Comparison of ENCODE assay signal across 11 cellular contexts in the genomic region with DNA sequence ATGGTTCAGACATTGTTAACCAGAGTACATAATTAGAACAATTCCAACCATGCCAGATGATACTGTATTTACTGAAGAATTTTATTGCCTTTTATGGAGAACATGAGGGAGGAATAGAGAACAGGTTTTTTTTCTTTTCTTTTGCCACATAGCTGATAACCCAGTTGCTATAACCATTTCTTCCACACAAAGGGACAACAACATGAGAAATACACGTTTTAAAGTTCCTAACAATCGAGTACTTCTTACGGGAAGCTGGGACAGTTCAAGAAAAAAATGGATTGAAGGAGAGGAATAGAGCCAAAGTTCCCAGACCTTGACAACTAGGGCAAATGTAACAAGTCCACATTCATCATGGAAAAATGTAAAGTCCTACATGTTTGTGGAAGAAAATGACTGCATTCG.
DNase-seq lines count a peak whose midpoint lies in the region; ATAC-seq and TF ChIP-seq lines count a peak whose summit lies in the region.
"Had no signal": no experiment of that assay in that cellular context is flagged by ENCODE, and none has a peak within 500 bp of the region (broad histone marks: within the 10 kb centered on the region; RNA-seq: fewer than 3 reads in every experiment).

No MANE protein-coding gene starts in this region.

- H3K9me3 ChIP-seq in AG04450 (ENCODE audit: control insufficient read depth, insufficient read depth, low read length), result no peaks in the 10 kb centered on the region
- H3K9me3 ChIP-seq: HAP-1 had no signal

- DNase-seq in AG04450 (ENCODE audit: low read depth, low spot score) (no peak), RPMI7951 (ENCODE audit: low read depth) (peak; percentile 43), fibroblast of peridontal ligament (ENCODE audit: extremely low read depth) (peak; percentile 87), progenitor cell of endocrine pancreas (ENCODE audit: low spot score, unreplicated experiment) (no peak), CD1c-positive myeloid dendritic cell (ENCODE audit: extremely low spot score) (no peak), HEK293T (ENCODE audit: extremely low spot score) (no peak), cerebellar cortex (ENCODE audit: low spot score) (no peak)
- DNase-seq: activated naive CD8-positive, alpha-beta T cell treated with anti-CD3 and anti-CD28 coated beads, Interleukin-2, amount 10 ng/mL, durations not matched to agents 7 days and 5 days; CD8-positive, alpha-beta T cell had no signal

- TF ChIP-seq CTCF in AG04450 (IDR thresholded peaks at IDR 0.05; ENCODE audit: low read depth, low read length) (no peak), progenitor cell of endocrine pancreas (IDR thresholded peaks at IDR 0.05; ENCODE audit: unreplicated experiment) (no peak)

- CTCF ChIA-PET in AG04450 (lab: Charles Lee) (interaction anchor here (1.0 to 4.2 kb wide), 4 partner anchors 26 to 212 kb away, joined by 4 to 19 read pairs (median 9); no protein-coding TSS in a partner anchor), HEK293T (lab: Yijun Ruan, JAX) (interaction anchor here (1.3 kb wide), 1 partner anchor 26 kb away, joined by 3 read pairs; no protein-coding TSS in a partner anchor)

- POLR2A ChIA-PET in AG04450 (lab: Yijun Ruan, JAX), result interaction anchor here (0.5 to 1.4 kb wide), 6 partner anchors 9 to 166 kb away, joined by 3 to 4 read pairs (median 4); no protein-coding TSS in a partner anchor
- POLR2A ChIA-PET in HEK293T (lab: Yijun Ruan, JAX), result no interaction called here

- H3K27me3 Mint-ChIP-seq in progenitor cell of endocrine pancreas, result no peaks in the 10 kb centered on the region
- H3K27me3 Mint-ChIP-seq: activated naive CD8-positive, alpha-beta T cell treated with anti-CD3 and anti-CD28 coated beads, Interleukin-2, amount 10 ng/mL, durations not matched to agents 7 days and 5 days had no signal

- peak overlapping the region; percentile 59 for H3K27ac Mint-ChIP-seq in progenitor cell of endocrine pancreas
- H3K27ac Mint-ChIP-seq: activated naive CD8-positive, alpha-beta T cell treated with anti-CD3 and anti-CD28 coated beads, Interleukin-2, amount 10 ng/mL, durations not matched to agents 7 days and 5 days; CD8-positive, alpha-beta T cell had no signal

- no peak for ATAC-seq in HG02885 (IDR thresholded peaks at IDR 0.05; ENCODE audit: poor library complexity, unreplicated experiment)
- ATAC-seq: CD8-positive, alpha-beta T cell had no signal

- H3K9me3 Mint-ChIP-seq in progenitor cell of endocrine pancreas (ENCODE audit: low read depth), result no peaks in the 10 kb centered on the region
- H3K9me3 Mint-ChIP-seq: activated naive CD8-positive, alpha-beta T cell treated with anti-CD3 and anti-CD28 coated beads, Interleukin-2, amount 10 ng/mL, durations not matched to agents 7 days and 5 days; CD8-positive, alpha-beta T cell had no signal

- no peak overlapping the region for H3K4me3 ChIP-seq in AG04450 (ENCODE audit: low read depth, low read length)
- H3K4me3 ChIP-seq: HAP-1 had no signal

- no peaks in the 10 kb centered on the region for H3K27me3 ChIP-seq in AG04450 (ENCODE audit: control insufficient read depth, insufficient read depth, low read length)

- H3K27ac ChIP-seq in AG04450 (ENCODE audit: low read depth, low read length), result peak overlapping the region; percentile 95

- H3K4me3 Mint-ChIP-seq in progenitor cell of endocrine pancreas (ENCODE audit: low read depth), result no peak overlapping the region
- H3K4me3 Mint-ChIP-seq: activated naive CD8-positive, alpha-beta T cell treated with anti-CD3 and anti-CD28 coated beads, Interleukin-2, amount 10 ng/mL, durations not matched to agents 7 days and 5 days; CD8-positive, alpha-beta T cell had no signal

- peaks cover 45% of the 10 kb centered on the region for H3K4me1 Mint-ChIP-seq in progenitor cell of endocrine pancreas (ENCODE audit: low read depth)

- H3K36me3 Mint-ChIP-seq in progenitor cell of endocrine pancreas (ENCODE audit: insufficient read depth), result no peaks in the 10 kb centered on the region
- H3K36me3 Mint-ChIP-seq: CD8-positive, alpha-beta T cell had no signal

TF ChIP-seq in HEK293T, 16 proteins besides CTCF, POLR2A, EP300 and RAD21:
- TF ChIP-seq NFRKB (IDR thresholded peaks at IDR 0.05) (no peak), SP1 (IDR thresholded peaks at IDR 0.05) (no peak), FOXK2 (IDR thresholded peaks at IDR 0.05) (no peak), SUZ12 (IDR thresholded peaks at IDR 0.05) (no peak), HDGF (IDR thresholded peaks at IDR 0.05; ENCODE audit: borderline replicate concordance) (no peak), ARNT (IDR thresholded peaks at IDR 0.05) (no peak), TARDBP (IDR thresholded peaks at IDR 0.05) (no peak)
- TF ChIP-seq, protein P1, sequence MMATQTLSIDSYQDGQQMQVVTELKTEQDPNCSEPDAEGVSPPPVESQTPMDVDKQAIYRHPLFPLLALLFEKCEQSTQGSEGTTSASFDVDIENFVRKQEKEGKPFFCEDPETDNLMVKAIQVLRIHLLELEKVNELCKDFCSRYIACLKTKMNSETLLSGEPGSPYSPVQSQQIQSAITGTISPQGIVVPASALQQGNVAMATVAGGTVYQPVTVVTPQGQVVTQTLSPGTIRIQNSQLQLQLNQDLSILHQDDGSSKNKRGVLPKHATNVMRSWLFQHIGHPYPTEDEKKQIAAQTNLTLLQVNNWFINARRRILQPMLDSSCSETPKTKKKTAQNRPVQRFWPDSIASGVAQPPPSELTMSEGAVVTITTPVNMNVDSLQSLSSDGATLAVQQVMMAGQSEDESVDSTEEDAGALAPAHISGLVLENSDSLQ (IDR thresholded peaks at IDR 0.05), result no peak

Comparison
In these comparisons a context has a peak if more than half of its experiments do, and no peak if none do; other contexts are left out.
1. DNase-seq: peak in RPMI7951 (single experiment) and fibroblast of peridontal ligament (single experiment); none in AG04450 (single experiment), progenitor cell of endocrine pancreas (single experiment), CD1c-positive myeloid dendritic cell (single experiment), HEK293T (single experiment) and cerebellar cortex (single experiment).